ENCODE assay signal across 26 cellular contexts in genomic region chr6:146781836-146782235, GRCh38.
"Had no signal": no experiment of that assay in that cellular context is flagged by ENCODE, and none has a peak within 500 bp of the region (broad histone marks: within the 10 kb centered on the region; RNA-seq: fewer than 3 reads in every experiment).

No MANE protein-coding gene starts in this region.

- H3K4me2 ChIP-seq: neural progenitor cell, smooth muscle cell had no signal

- H3K36me3 Mint-ChIP-seq: mesothelial cell of epicardium; naive B cell; natural killer cell; neural progenitor cell; stimulated activated memory B cell treated with anti-CD40 and anti-IgM and Interleukin-4, amounts not matched to agents 10 μg/mL and 1 μg/mL and 100 μg/mL, for 72 hours; type B pancreatic cell had no signal

- H3K4me1 ChIP-seq: left ventricle myocardium inferior, neural progenitor cell, right atrium auricular region, right lobe of liver, tibial nerve, uterus had no signal

- H3K79me2 ChIP-seq: parathyroid adenoma had no signal

- H3K4me1 Mint-ChIP-seq: mesothelial cell of epicardium; naive B cell; natural killer cell; neural progenitor cell; stimulated activated memory B cell treated with anti-CD40 and anti-IgM and Interleukin-4, amounts not matched to agents 10 μg/mL and 1 μg/mL and 100 μg/mL, for 72 hours had no signal

- H3K27me3 Mint-ChIP-seq: stimulated activated memory B cell treated with anti-CD40 and anti-IgM and Interleukin-4, amounts not matched to agents 10 μg/mL and 1 μg/mL and 100 μg/mL, for 72 hours; stimulated activated naive CD8-positive, alpha-beta T cell treated with anti-CD3 and anti-CD28 coated beads, Interleukin-15, amount 100 ng/mL, for 72 hours; type B pancreatic cell had no signal

- DNase-seq: islet precursor cell; left ventricle myocardium inferior; mesendoderm; naive B cell; natural killer cell; nephron progenitor cell; occipital lobe; right lobe of liver; stimulated activated CD4-positive, alpha-beta T cell treated with anti-CD3 and anti-CD28 coated beads, Interleukin-1b, Interleukin-23, amount 100 ng/mL, for 48 hours; stimulated activated CD4-positive, alpha-beta T cell treated with anti-CD3 and anti-CD28 coated beads, Interleukin-2, amount 100 ng/mL, for 48 hours; stimulated activated CD4-positive, alpha-beta T cell treated with anti-CD3 and anti-CD28 coated beads, Interleukin-4, amount 100 ng/mL, for 4 hours; stimulated activated CD8-positive, alpha-beta memory T cell treated with anti-CD3 and anti-CD28 coated beads, Interleukin-4, amount 100 ng/mL, for 48 hours; stimulated activated naive CD4-positive, alpha-beta T cell treated with Interleukin-2 at 50 U/mL for 16 hours; stimulated activated naive CD8-positive, alpha-beta T cell treated with anti-CD3 and anti-CD28 coated beads, Interleukin-15, amount 100 ng/mL, for 72 hours; substantia nigra; uterus had no signal

- H3K4me3 ChIP-seq: left ventricle myocardium inferior, lung, neural progenitor cell, right atrium auricular region, right lobe of liver, smooth muscle cell, tibial nerve, uterus had no signal

- H3K9me3 Mint-ChIP-seq: nephron progenitor cell; neural progenitor cell; stimulated activated memory B cell treated with anti-CD40 and anti-IgM and Interleukin-4, amounts not matched to agents 10 μg/mL and 1 μg/mL and 100 μg/mL, for 72 hours; stimulated activated naive CD8-positive, alpha-beta T cell treated with anti-CD3 and anti-CD28 coated beads, Interleukin-15, amount 100 ng/mL, for 72 hours; type B pancreatic cell had no signal

- H3K36me3 ChIP-seq: left ventricle myocardium inferior, neural progenitor cell, neutrophil, right atrium auricular region, right lobe of liver, tibial nerve, uterus had no signal

- H3K9ac ChIP-seq: neural progenitor cell, parathyroid adenoma had no signal

- H3K4me3 Mint-ChIP-seq: mesothelial cell of epicardium; naive B cell; natural killer cell; nephron progenitor cell; neural progenitor cell; stimulated activated memory B cell treated with anti-CD40 and anti-IgM and Interleukin-4, amounts not matched to agents 10 μg/mL and 1 μg/mL and 100 μg/mL, for 72 hours; stimulated activated naive CD8-positive, alpha-beta T cell treated with anti-CD3 and anti-CD28 coated beads, Interleukin-15, amount 100 ng/mL, for 72 hours; type B pancreatic cell had no signal

- ATAC-seq: natural killer cell; right lobe of liver; stimulated activated memory B cell treated with anti-CD40 and anti-IgM and Interleukin-4, amounts not matched to agents 10 μg/mL and 1 μg/mL and 100 μg/mL, for 72 hours; stimulated activated naive CD8-positive, alpha-beta T cell treated with anti-CD3 and anti-CD28 coated beads, Interleukin-15, amount 100 ng/mL, for 72 hours had no signal

- H3K27me3 ChIP-seq: neural progenitor cell, neutrophil, right atrium auricular region, right lobe of liver, tibial nerve, uterus had no signal

- H3K9me3 ChIP-seq: neutrophil, right atrium auricular region, right lobe of liver, tibial nerve, uterus had no signal

- H2AFZ ChIP-seq: neural progenitor cell, parathyroid adenoma had no signal

- H3K27ac ChIP-seq: left ventricle myocardium inferior, neural progenitor cell, neutrophil, parathyroid adenoma, right atrium auricular region, right lobe of liver, tibial nerve, uterus had no signal
